Comparison of ENCODE assay signal across 8 cellular contexts in genomic region chr5:54844905-54845566, GRCh38.
DNase-seq lines count a peak whose midpoint lies in the region; ATAC-seq, FAIRE-seq and TF ChIP-seq lines count a peak whose summit lies in the region.

No MANE protein-coding gene starts in this region.

- ATAC-seq in GM18867 (IDR thresholded peaks at IDR 0.05; ENCODE audit: unreplicated experiment): peak; percentile 64

- H2AFZ ChIP-seq in H1 (ENCODE audit: low read length): no peak overlapping the region

- TF ChIP-seq CTCF in AG09309 (IDR thresholded peaks at IDR 0.05; ENCODE audit: control insufficient read depth, insufficient read depth, low read depth, low read length, missing control alignments): peak; percentile 22
- peak; percentile 62 to 80 (median 66) for TF ChIP-seq CTCF in Peyer's patch (IDR thresholded peaks at IDR 0.05)
- TF ChIP-seq CTCF in H1 (IDR thresholded peaks at IDR 0.05; ENCODE audit: control extremely low read depth in 1 of 3, insufficient read depth in 1 of 3, low read depth in 1 of 3, low read length in 3 of 3): no peak; a peak in 1 of 4 replicates

- POLR2A ChIA-PET in H1 (lab: Charles Lee; ENCODE audit: partially characterized antibody): interaction anchor here (2.0 kb wide), 1 partner anchor 328 kb away, joined by 9 read pairs; the partner anchor contains the start of gene SNX18

- H3K4me2 ChIP-seq in H1 (ENCODE audit: insufficient read depth in 1 of 2, low read depth in 2 of 2, low read length in 2 of 2): no peak overlapping the region

- H3K9ac ChIP-seq in H1 (replicated peaks in 1 of 4; ENCODE audit: extremely low read depth in 1 of 4, low read depth in 3 of 4, low read length in 3 of 4): no peak overlapping the region

- H3K4me3 ChIP-seq in AG09309 (ENCODE audit: control insufficient read depth, low read depth, low read length) (no peak overlapping the region), Peyer's patch (peak overlapping the region in 2 of 4 donors; percentile 8 to 11), H1 (ENCODE audit: extremely low read depth in 1 of 4, insufficient read depth in 2 of 4, low read depth in 3 of 4, low read length in 4 of 4) (no peak overlapping the region), muscle layer of duodenum (ENCODE audit: low read depth in 1 of 2, low read length in 2 of 2) (peak overlapping the region; percentile 6 to 47)

- no peak overlapping the region for H3K23ac ChIP-seq in H1 (ENCODE audit: insufficient read length)

- H4K20me1 ChIP-seq in H1 (replicated peaks in 1 of 2; ENCODE audit: control insufficient read depth in 1 of 2, insufficient read depth in 2 of 2, low read length in 2 of 2): no peaks in the 10 kb centered on the region

- no peak overlapping the region for H2AK5ac ChIP-seq in H1 (ENCODE audit: low read depth, low read length)

- peak; percentile 24 for FAIRE-seq in H1 (lab: Jason Lieb, UNC)
- no peak for FAIRE-seq in H54 (lab: Jason Lieb, UNC)

- no peaks in the 10 kb centered on the region for H3K27me3 ChIP-seq in Peyer's patch
- H3K27me3 ChIP-seq in H1 (replicated peaks in 1 of 4; ENCODE audit: control insufficient read depth in 3 of 4, extremely low read depth in 1 of 4, insufficient read depth in 3 of 4, low read length in 3 of 4): no peaks in the 10 kb centered on the region
- H3K27me3 ChIP-seq in muscle layer of duodenum (ENCODE audit: low read depth, low read length): no peaks in the 10 kb centered on the region

- H2BK5ac ChIP-seq in H1 (ENCODE audit: low read depth, low read length): no peak overlapping the region

- H3K4ac ChIP-seq in H1 (replicated peaks; ENCODE audit: insufficient read length, low read depth, low read length): no peak overlapping the region

- no peak overlapping the region for H4K5ac ChIP-seq in H1 (ENCODE audit: insufficient read length, low read depth, low read length)

- peak in 1 of 2 experiments; percentile 42; a peak in 3 of 4 replicates for TF ChIP-seq RAD21 in H1 (IDR thresholded peaks at IDR 0.05 in 1 of 2, conservative IDR thresholded peaks at IDR 0.05 in 1 of 2; ENCODE audit: low read depth in 2 of 2, low read length in 2 of 2)

- no peak overlapping the region for H2BK120ac ChIP-seq in H1 (replicated peaks; ENCODE audit: low read depth, low read length)

- H3K4me1 ChIP-seq in Peyer's patch (no peaks in the 10 kb centered on the region), H1 (replicated peaks in 1 of 4; ENCODE audit: control insufficient read depth in 3 of 4, insufficient read depth in 4 of 4, low read length in 3 of 4) (no peaks in the 10 kb centered on the region), muscle layer of duodenum (ENCODE audit: control insufficient read depth in 1 of 2, insufficient read depth in 2 of 2, low read length in 2 of 2) (no peaks in the 10 kb centered on the region)

- no peaks in the 10 kb centered on the region for H3K79me1 ChIP-seq in H1 (ENCODE audit: low read depth, low read length)

- H3K36me3 ChIP-seq in Peyer's patch (no peaks in the 10 kb centered on the region), H1 (ENCODE audit: control insufficient read depth in 2 of 4, insufficient read depth in 4 of 4, low read length in 3 of 4) (no peaks in the 10 kb centered on the region), muscle layer of duodenum (ENCODE audit: control insufficient read depth in 1 of 2, insufficient read depth in 2 of 2, low read length in 2 of 2) (no peaks in the 10 kb centered on the region)

- H3K18ac ChIP-seq in H1 (ENCODE audit: extremely low read depth, low read length): no peak overlapping the region

- H2BK15ac ChIP-seq in H1 (ENCODE audit: low read length): no peak overlapping the region

- CTCF ChIA-PET in H1 (lab: Charles Lee; ENCODE audit: partially characterized antibody): interaction anchor here (0.5 to 4.2 kb wide), 35 partner anchors 11 to 1376 kb away, joined by 3 to 33 read pairs (median 4); partner anchors contain the start of gene SNX18

- H3K27ac ChIP-seq in Peyer's patch: peak overlapping the region in 2 of 4 donors; percentile 23 to 39
- H3K27ac ChIP-seq in H1 (ENCODE audit: low read depth, low read length): no peak overlapping the region
- peak overlapping the region; percentile 37 for H3K27ac ChIP-seq in muscle layer of duodenum (ENCODE audit: low read length)

- WGBS in H1 (ENCODE audit: extremely low coverage in 1 of 2, insufficient coverage in 1 of 2, insufficient read length in 1 of 2, insufficient replicate concordance in 2 of 2, low coverage in 1 of 2, low lambda C conversion rate in 2 of 2, missing lambda C conversion rate in 1 of 2), 2 experiments: 87% methylated on average over 6 of the region's 6 CpGs; no CpG with 5 or more reads in 1 of the 2 experiments

- H2BK12ac ChIP-seq in H1 (ENCODE audit: low read depth, low read length): no peak overlapping the region

- H4K8ac ChIP-seq in H1 (ENCODE audit: extremely low read depth, insufficient read depth, low read length): no peak overlapping the region

- no peak overlapping the region for H4K91ac ChIP-seq in H1 (replicated peaks; ENCODE audit: insufficient read length, low read length)

- no peak overlapping the region for H3K14ac ChIP-seq in H1 (ENCODE audit: insufficient read length)

- DNase-seq in AG09309 (ENCODE audit: low read depth): peak; percentile 46
- DNase-seq in Peyer's patch: no peak
- no peak for DNase-seq in H1 (ENCODE audit: low read depth in 1 of 2, low spot score in 2 of 2)
- DNase-seq in H54 (ENCODE audit: insufficient read length, low spot score): no peak
- DNase-seq in GM19238 (ENCODE audit: insufficient read length, low spot score): no peak
- no peak for DNase-seq in NCI-H1930 (lab: John Stamatoyannopoulos, UW)

- TF ChIP-seq EP300 in H1 (IDR thresholded peaks at IDR 0.05; ENCODE audit: borderline replicate concordance in 1 of 2, low read depth in 2 of 2, low read length in 2 of 2): no peak

- no peaks in the 10 kb centered on the region for H3K23me2 ChIP-seq in H1 (ENCODE audit: low read depth, low read length)

- H3K56ac ChIP-seq in H1 (replicated peaks; ENCODE audit: insufficient read length, low read depth, low read length): no peak overlapping the region

- H3K9me3 ChIP-seq in Peyer's patch (no peaks in the 10 kb centered on the region), H1 (ENCODE audit: insufficient read depth in 2 of 2, low read depth in 1 of 2, low read length in 1 of 2) (no peaks in the 10 kb centered on the region), muscle layer of duodenum (ENCODE audit: control insufficient read depth in 1 of 2, low read length in 2 of 2) (no peaks in the 10 kb centered on the region)

- H2BK20ac ChIP-seq in H1 (ENCODE audit: low read length): no peak overlapping the region

- TF ChIP-seq POLR2A in Peyer's patch (IDR thresholded peaks at IDR 0.05) (no peak), H1 (IDR thresholded peaks at IDR 0.05; ENCODE audit: control extremely low read depth in 1 of 2, low read depth in 2 of 2, low read length in 2 of 2) (no peak), H54 (IDR thresholded peaks at IDR 0.05; ENCODE audit: low read depth, low read length) (no peak)

- H3K79me2 ChIP-seq in H1 (ENCODE audit: control insufficient read depth in 1 of 2, insufficient read depth in 2 of 2, low read length in 2 of 2): no peaks in the 10 kb centered on the region

TF ChIP-seq in H1, 55 proteins besides CTCF, POLR2A, EP300 and RAD21:
- TF ChIP-seq YY1 (IDR thresholded peaks at IDR 0.05; ENCODE audit: low read depth, low read length): no peak
- TF ChIP-seq TEAD4 (IDR thresholded peaks at IDR 0.05; ENCODE audit: low read depth, low read length): no peak
- no peak for TF ChIP-seq RFX5 (IDR thresholded peaks at IDR 0.05; ENCODE audit: borderline replicate concordance, low read depth, low read length)
- TF ChIP-seq KDM4A (IDR thresholded peaks at IDR 0.05; ENCODE audit: low read depth, low read length, severe bottlenecking): no peak
- TF ChIP-seq TAF1 (IDR thresholded peaks at IDR 0.05; ENCODE audit: low read depth, low read length): no peak
- TF ChIP-seq SAP30 (IDR thresholded peaks at IDR 0.05; ENCODE audit: insufficient read depth, insufficient replicate concordance, low read length): no peak
- no peak for TF ChIP-seq GABPA (IDR thresholded peaks at IDR 0.05; ENCODE audit: borderline replicate concordance, insufficient read depth, low read length)
- no peak for TF ChIP-seq TCF12 (IDR thresholded peaks at IDR 0.05; ENCODE audit: low read depth, low read length)
- no peak for TF ChIP-seq SP1 (IDR thresholded peaks at IDR 0.05; ENCODE audit: low read depth, low read length)
- no peak for TF ChIP-seq ATF2 (IDR thresholded peaks at IDR 0.05; ENCODE audit: low read length)
- no peak for TF ChIP-seq RBBP5 (IDR thresholded peaks at IDR 0.05; ENCODE audit: borderline replicate concordance, low read depth, low read length)
- TF ChIP-seq JUN (IDR thresholded peaks at IDR 0.05; ENCODE audit: low read depth, low read length): no peak
- no peak for TF ChIP-seq EZH2 (IDR thresholded peaks at IDR 0.05; ENCODE audit: low read depth, low read length, severe bottlenecking)
- TF ChIP-seq CREB1 (IDR thresholded peaks at IDR 0.05): no peak

Comparison
In these comparisons a context has a peak if more than half of its experiments do, and no peak if none do; other contexts are left out.
1. H3K4me3 ChIP-seq: peak in muscle layer of duodenum (2 of 2); none in AG09309 (single experiment) and H1 (0 of 4).
2. CTCF ChIP-seq: peak in AG09309 (single experiment) and Peyer's patch (6 of 6); none in H1 (0 of 3).